ENCODE assay signal across 8 cellular contexts in genomic region chr11:46918087-46918751, GRCh38. TPM values are rescaled to one million over a fixed set of nuclear protein-coding genes. Genes with fewer than 3 reads are reported as not detected.
DNase-seq lines count a peak whose midpoint lies in the region; ATAC-seq and TF ChIP-seq lines count a peak whose summit lies in the region.

TSS of gene LRP4 (minus strand) at chr11:46918550. CDS start at chr11:46918379, 171 bp downstream.

- no peaks in the 10 kb centered on the region for H3K9me2 ChIP-seq in PC-9 (ENCODE audit: insufficient read depth)

- H2AFZ ChIP-seq in ACC112 (ENCODE audit: low read length, unreplicated experiment) (peak within 1 kb of the TSS; percentile 82), PC-9 (peak within 1 kb of the TSS; percentile 70; the same call in 1 of the 2 replicates)

- H4K20me1 ChIP-seq in PC-9 (ENCODE audit: insufficient read depth), result no peaks in the 10 kb centered on the region

- peak in 1 of 2 experiments; percentile 74 for DNase-seq in PC-9
- peak in 35 of 56 donors; percentile 23 to 78 (median 50) for DNase-seq in amygdala (lab: John Stamatoyannopoulos, UW)
- DNase-seq in right cardiac atrium, result peak; percentile 57 to 87 (median 86)
- DNase-seq in DMS114 treated with DMSO at 0.1 percent for 48 hours (lab: John Stamatoyannopoulos, UW; ENCODE audit: unreplicated experiment), result no peak

- peak within 1 kb of the TSS; percentile 82 for H3K4me2 ChIP-seq in PC-9

- H3K36me3 ChIP-seq in ACC112 (ENCODE audit: insufficient read depth, low read length), result no peaks in the 10 kb centered on the region
- H3K36me3 ChIP-seq in PC-9 (ENCODE audit: low read depth), result no peaks in the 10 kb centered on the region
- H3K36me3 ChIP-seq in rectal smooth muscle tissue (ENCODE audit: control insufficient read depth, insufficient read depth, low read length), result no peaks in the 10 kb centered on the region

- peaks cover 34% of the 10 kb centered on the region for H3K4me1 ChIP-seq in ACC112 (ENCODE audit: control insufficient read depth, insufficient read depth, low read length, unreplicated experiment)
- H3K4me1 ChIP-seq in PC-9 (replicated peaks; ENCODE audit: insufficient read depth), result peaks cover 9% of the 10 kb centered on the region; the same call in 1 of the 2 replicates
- peaks cover 2% of the 10 kb centered on the region for H3K4me1 ChIP-seq in right cardiac atrium (ENCODE audit: control insufficient read depth, insufficient read depth, low read length)
- H3K4me1 ChIP-seq in rectal smooth muscle tissue (ENCODE audit: control insufficient read depth, insufficient read depth, low read length), result peaks cover 9% of the 10 kb centered on the region

- H3K9ac ChIP-seq in rectal smooth muscle tissue (ENCODE audit: low read length), result peak within 1 kb of the TSS; percentile 17

- H3K27ac ChIP-seq in ACC112 (ENCODE audit: low read depth, low read length) (peak within 1 kb of the TSS; percentile 92; the same call in 1 of the 2 replicates), PC-9 (no peak within 1 kb of the TSS), right cardiac atrium (ENCODE audit: low read length) (peak within 1 kb of the TSS; percentile 88), rectal smooth muscle tissue (ENCODE audit: low read depth, low read length) (peak within 1 kb of the TSS; percentile 40)

- POLR2A ChIA-PET in PC-9 (lab: Charles Lee; ENCODE audit: unreplicated experiment), result no interaction called here

- no peaks in the 10 kb centered on the region for H3K79me2 ChIP-seq in ACC112 (ENCODE audit: control insufficient read depth, insufficient read depth, low read length, unreplicated experiment)
- no peaks in the 10 kb centered on the region for H3K79me2 ChIP-seq in PC-9 (ENCODE audit: low read depth)

- no peak for TF ChIP-seq CTCF in PC-9 (conservative IDR thresholded peaks at IDR 0.05)

- under 1% methylated on average over 95 of the region's 95 CpGs for WGBS in right cardiac atrium

- no TSS peak for BruUV-seq in PC-9 (replicated peaks; lab: Mats Ljungman, UMichigan)

- peaks cover 20% of the 10 kb centered on the region for H3F3A ChIP-seq in PC-9 (ENCODE audit: insufficient read depth, low read depth)

- CTCF ChIA-PET in PC-9 (lab: Charles Lee), result interaction anchor here (0.6 kb wide), 1 partner anchor 353 kb away, joined by 8 read pairs; no protein-coding TSS in a partner anchor

- H3K27me3 ChIP-seq in ACC112 (ENCODE audit: insufficient read depth, low read length), result peaks cover 8% of the 10 kb centered on the region; the same call in 1 of the 2 replicates
- peaks cover 23% of the 10 kb centered on the region for H3K27me3 ChIP-seq in PC-9 (ENCODE audit: insufficient read depth, low read depth)
- no peaks in the 10 kb centered on the region for H3K27me3 ChIP-seq in right cardiac atrium (ENCODE audit: control insufficient read depth, insufficient read depth)
- H3K27me3 ChIP-seq in rectal smooth muscle tissue (ENCODE audit: control insufficient read depth, insufficient read depth, low read length), result no peaks in the 10 kb centered on the region

- H3K4me3 ChIP-seq in ACC112 (ENCODE audit: low read depth, low read length) (peak within 1 kb of the TSS; percentile 80), PC-9 (peak within 1 kb of the TSS; percentile 58), right cardiac atrium (ENCODE audit: low read length) (peak within 1 kb of the TSS; percentile 95), rectal smooth muscle tissue (ENCODE audit: low read length) (peak within 1 kb of the TSS; percentile 71)

- intact Hi-C loops in PC-9 (cut with micrococcal nuclease; ENCODE audit: unreplicated experiment) (no loop called here), right cardiac atrium (cut with DNase I) (no loop called here)

- ATAC-seq in GM19023 (IDR thresholded peaks at IDR 0.05; ENCODE audit: unreplicated experiment) (peak; percentile 59), right cardiac atrium (peak; percentile 61 to 69), GM18873 (IDR thresholded peaks at IDR 0.05; ENCODE audit: low FRiP score, unreplicated experiment) (no peak)

- H3K9me3 ChIP-seq in PC-9 (ENCODE audit: insufficient read depth, low read depth), result no peaks in the 10 kb centered on the region
- H3K9me3 ChIP-seq in right cardiac atrium (ENCODE audit: control insufficient read depth, low read length), result no peaks in the 10 kb centered on the region

RNA-seq across cellular contexts. Expression of gene LRP4, which starts in this region (rescaled TPM):
- 9.6 and 15.7 TPM in 2 replicates for total RNA-seq in PC-9 (2021)
- total RNA-seq in right cardiac atrium, result 10 to 100 TPM; 21.8 to 32.3 (median 29.2) TPM
- 14.6 TPM for polyA plus RNA-seq in right cardiac atrium
